23 cellular contexts compared by ENCODE assay signal in the genomic region with DNA sequence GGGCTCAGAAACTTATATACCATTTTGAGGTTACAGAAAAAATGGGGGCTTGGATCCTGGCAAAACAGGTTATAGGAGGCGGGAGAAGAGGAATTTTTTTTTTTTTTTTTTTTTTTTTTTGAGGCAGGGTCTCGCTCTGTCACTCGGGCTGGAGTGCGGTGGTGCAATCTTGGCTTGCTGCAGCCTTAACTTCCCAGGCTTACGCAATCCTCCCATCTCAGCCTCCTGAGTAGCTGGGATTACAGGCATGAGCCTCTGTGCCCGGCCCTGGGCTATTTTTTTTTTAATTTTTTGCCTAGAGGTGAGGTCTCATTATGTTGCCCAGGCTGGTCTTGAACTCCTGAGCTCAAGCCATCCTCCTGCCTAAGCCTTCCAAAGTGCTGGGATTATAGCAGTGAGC. TPM values are rescaled to one million over a fixed set of nuclear protein-coding genes. Genes with fewer than 3 reads are reported as not detected.
"Had no signal": no experiment of that assay in that cellular context is flagged by ENCODE, and none has a peak within 500 bp of the region (broad histone marks: within the 10 kb centered on the region; RNA-seq: fewer than 3 reads in every experiment).

No MANE protein-coding gene starts in this region.

- ATAC-seq: Right ventricle myocardium inferior, SK-N-SH treated with all-trans-retinoic acid at 6 μM for 48 hours had no signal

- H3K36me3 ChIP-seq: SJCRH30 had no signal

- H3K4me1 ChIP-seq: SJCRH30 had no signal

- H3K27ac ChIP-seq: SJCRH30 had no signal

- H3K27me3 ChIP-seq: SJCRH30 had no signal

- H3K9me3 ChIP-seq: SJCRH30 had no signal

- DNase-seq: Karpas-422, KG1, MV-4-11, NCI-H1092, NCI-H1105 treated with DMSO at 0.1 percent for 48 hours, NCI-H1417 treated with DMSO at 0.1 percent for 48 hours, NCI-H146, NCI-H1694 treated with DMSO at 0.1 percent for 48 hours, NCI-H1930, NCI-H2081, NCI-H2107, NCI-H2227 treated with DMSO at 0.1 percent for 48 hours, NCI-H526 treated with DMSO at 0.1 percent for 48 hours, NCI-H774, SHP77 treated with DMSO at 0.1 percent for 48 hours, SJCRH30 had no signal

- H3K4me3 ChIP-seq: SJCRH30 had no signal

RNA-seq across cellular contexts. Expression of a gene that starts 24.7 kb away (rescaled TPM):
- total RNA-seq: NCI-H460, RPMI7951, SJCRH30 had no signal
- polyA plus RNA-seq: IgD-negative memory B cell had no signal

RNA-seq across cellular contexts. Expression of a gene that starts 43.0 kb away (rescaled TPM):
- total RNA-seq: HT-29; NCI-H460; RPMI7951; SJCRH30; T-helper 1 cell treated with Interleukin-12 subunit alpha and Interleukin-12 subunit beta and Interleukin-4 antibody, amounts not matched to agents 30 ng/mL and 1 ng/mL, for 36 hours had no signal
- polyA plus RNA-seq: IgD-negative memory B cell had no signal
